ENCODE assay signal across 9 cellular contexts in genomic region chr1:106268070-106268469, GRCh38.
A peak's percentile ranks its signal among the peaks of the same experiment; 100 is the strongest.
DNase-seq lines count a peak whose midpoint lies in the region; ATAC-seq and TF ChIP-seq lines count a peak whose summit lies in the region.
"Had no signal": no experiment of that assay in that cellular context is flagged by ENCODE, and none has a peak within 500 bp of the region (broad histone marks: within the 10 kb centered on the region; RNA-seq: fewer than 3 reads in every experiment).

No MANE protein-coding gene starts in this region.

- no peaks in the 10 kb centered on the region for H3K9me3 ChIP-seq in WERI-Rb-1 (ENCODE audit: severe bottlenecking)
- peaks cover 6% of the 10 kb centered on the region for H3K9me3 ChIP-seq in lower lobe of right lung
- H3K9me3 ChIP-seq: pancreas had no signal

- no peak overlapping the region for H3K4me3 Mint-ChIP-seq in nephron progenitor cell
- no peak overlapping the region for H3K4me3 Mint-ChIP-seq in HFFc6
- H3K4me3 Mint-ChIP-seq: activated B cell treated with CpG ODN at 0.5 μM for 24 hours had no signal

- H3K36me3 ChIP-seq in WERI-Rb-1: no peaks in the 10 kb centered on the region
- no peaks in the 10 kb centered on the region for H3K36me3 ChIP-seq in lower lobe of right lung
- H3K36me3 ChIP-seq: pancreas had no signal

- peak; percentile 56 for ATAC-seq in GM19438 (IDR thresholded peaks at IDR 0.05; ENCODE audit: low read depth, unreplicated experiment)
- ATAC-seq in lower lobe of right lung: no peak

- no peaks in the 10 kb centered on the region for H3K27me3 ChIP-seq in WERI-Rb-1 (ENCODE audit: insufficient read depth, low read depth, severe bottlenecking)
- no peaks in the 10 kb centered on the region for H3K27me3 ChIP-seq in lower lobe of right lung (ENCODE audit: low read depth)
- H3K27me3 ChIP-seq: pancreas had no signal

- H3K27me3 Mint-ChIP-seq in nephron progenitor cell (ENCODE audit: low read depth, poor library complexity): no peaks in the 10 kb centered on the region
- H3K27me3 Mint-ChIP-seq in HFFc6 (ENCODE audit: insufficient read depth): peaks cover 2% of the 10 kb centered on the region; the same call in 1 of the 2 replicates
- H3K27me3 Mint-ChIP-seq: activated B cell treated with CpG ODN at 0.5 μM for 24 hours had no signal

- H3K4me1 Mint-ChIP-seq in nephron progenitor cell (no peaks in the 10 kb centered on the region), HFFc6 (ENCODE audit: low read depth) (no peaks in the 10 kb centered on the region)
- H3K4me1 Mint-ChIP-seq: activated B cell treated with CpG ODN at 0.5 μM for 24 hours had no signal

- TF ChIP-seq CTCF in WERI-Rb-1 (IDR thresholded peaks at IDR 0.05; ENCODE audit: low read depth, low read length) (peak; percentile 59), nephron progenitor cell (IDR thresholded peaks at IDR 0.05) (no peak), HFFc6 (IDR thresholded peaks at IDR 0.05) (no peak), lower lobe of right lung (IDR thresholded peaks at IDR 0.05) (no peak)

- intact Hi-C loops in lower lobe of right lung (cut with DNase I): no loop called here

- DNase-seq in NCI-H1092 (lab: John Stamatoyannopoulos, UW) (peak; percentile 6), WERI-Rb-1 (peak; percentile 45), nephron progenitor cell (peak; percentile 8), HFFc6 (no peak), lower lobe of right lung (no peak)
- DNase-seq in stimulated activated CD8-positive, alpha-beta memory T cell treated with anti-CD3 and anti-CD28 coated beads, Interleukin-4, amount 100 ng/mL, for 48 hours: no peak
- DNase-seq: activated B cell treated with CpG ODN at 0.5 μM for 24 hours, pancreas had no signal

- H3K27ac ChIP-seq in WERI-Rb-1: no peak overlapping the region
- H3K27ac ChIP-seq in lower lobe of right lung: no peak overlapping the region
- H3K27ac ChIP-seq: pancreas had no signal

- no peak overlapping the region for H3K27ac Mint-ChIP-seq in nephron progenitor cell
- H3K27ac Mint-ChIP-seq in HFFc6: no peak overlapping the region
- H3K27ac Mint-ChIP-seq: activated B cell treated with CpG ODN at 0.5 μM for 24 hours had no signal

- H3K4me3 ChIP-seq in WERI-Rb-1 (ENCODE audit: low read depth, low read length) (no peak overlapping the region), lower lobe of right lung (no peak overlapping the region)
- H3K4me3 ChIP-seq: pancreas had no signal

- no peaks in the 10 kb centered on the region for H3K4me1 ChIP-seq in lower lobe of right lung
- H3K4me1 ChIP-seq: pancreas had no signal

- H3K9me3 Mint-ChIP-seq in nephron progenitor cell (peaks cover 15% of the 10 kb centered on the region), HFFc6 (peaks cover 33% of the 10 kb centered on the region)

- H3K36me3 Mint-ChIP-seq in nephron progenitor cell (ENCODE audit: low read depth) (no peaks in the 10 kb centered on the region), HFFc6 (ENCODE audit: low read depth) (no peaks in the 10 kb centered on the region)

Comparison
In these comparisons a context has a peak if more than half of its experiments do, and no peak if none do; other contexts are left out.
1. DNase-seq: peak in NCI-H1092 (single experiment), WERI-Rb-1 (single experiment) and nephron progenitor cell (single experiment); none in HFFc6 (single experiment), stimulated activated CD8-positive, alpha-beta memory T cell treated with anti-CD3 and anti-CD28 coated beads, Interleukin-4, amount 100 ng/mL, for 48 hours (single experiment) and lower lobe of right lung (single experiment).